ENCODE assay signal across 9 cellular contexts in the genomic region with DNA sequence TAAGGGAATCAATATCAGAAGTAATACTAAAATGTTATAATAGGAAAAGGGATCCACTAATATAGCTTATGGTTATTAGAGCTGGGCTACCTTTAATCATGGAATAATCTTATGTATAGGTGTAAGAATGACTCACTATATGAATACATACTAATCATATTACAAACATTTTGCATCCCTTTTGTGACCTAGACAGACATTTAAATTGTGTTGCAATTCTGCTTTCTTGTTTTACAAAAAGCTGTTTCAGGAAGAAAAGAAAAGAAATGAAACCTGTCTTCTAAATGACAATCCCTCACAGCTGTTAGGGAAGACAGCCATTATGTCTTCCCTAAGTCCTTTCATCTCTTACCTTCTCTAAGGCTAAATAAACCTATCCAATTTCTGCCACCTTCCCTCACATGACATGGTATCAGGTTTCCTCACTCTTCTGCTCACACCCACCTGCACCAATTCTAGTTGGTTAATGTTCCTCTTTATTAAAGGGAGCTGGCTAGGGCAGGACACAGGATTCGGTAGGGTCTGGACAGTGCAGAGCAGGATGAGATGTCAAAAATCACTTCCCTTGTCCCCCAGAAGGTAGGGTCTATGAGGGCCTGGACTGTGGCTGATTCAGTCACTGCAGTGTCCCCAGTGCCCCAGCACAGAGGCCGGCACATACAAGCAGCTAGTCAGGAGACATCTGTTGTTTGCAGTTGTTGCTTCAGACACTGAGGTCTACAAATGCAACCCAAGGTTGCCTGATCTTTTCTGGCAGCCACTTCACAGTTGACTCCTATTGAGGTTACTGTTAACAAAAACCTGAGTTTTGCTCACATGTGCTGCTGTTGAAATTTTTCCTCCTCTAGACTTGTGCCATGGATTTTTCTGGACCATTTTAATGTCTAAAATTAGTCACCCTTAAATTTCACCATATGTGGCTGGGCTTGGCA. TPM values are rescaled to one million over a fixed set of nuclear protein-coding genes. Genes with fewer than 3 reads are reported as not detected.
A peak's percentile ranks its signal among the peaks of the same experiment; 100 is the strongest.
DNase-seq lines count a peak whose midpoint lies in the region; ATAC-seq, FAIRE-seq and TF ChIP-seq lines count a peak whose summit lies in the region.
"Had no signal": no experiment of that assay in that cellular context is flagged by ENCODE, and none has a peak within 500 bp of the region (broad histone marks: within the 10 kb centered on the region; RNA-seq: fewer than 3 reads in every experiment).

No MANE protein-coding gene starts in this region.

- H3K4me1 ChIP-seq in adrenal gland (replicated peaks in 1 of 2), result peaks cover 8 to 48% of the 10 kb centered on the region in 2 donors

- H3K27me3 ChIP-seq in adrenal gland, result no peaks in the 10 kb centered on the region

- H3K27ac ChIP-seq in adrenal gland, result peak overlapping the region in 4 of 5 donors; percentile 5 to 79 (median 54)

- peaks cover 17% of the 10 kb centered on the region for H3K36me3 Mint-ChIP-seq in nephron (ENCODE audit: low read depth)
- H3K36me3 Mint-ChIP-seq in stimulated activated naive B cell treated with anti-CD40 and anti-IgM and Interleukin-4, amounts not matched to agents 10 μg/mL and 1 μg/mL and 100 μg/mL, for 72 hours, result peaks cover 0 to 16% of the 10 kb centered on the region in 2 donors

- FAIRE-seq in GM12891 (lab: Jason Lieb, UNC), result peak; percentile 20
- FAIRE-seq: GM18507 had no signal

- no peak for TF ChIP-seq POLR2A in GM12891 (IDR thresholded peaks at IDR 0.05; ENCODE audit: low read depth, low read length)
- peak in 1 of 2 donors; percentile 56 for TF ChIP-seq POLR2A in adrenal gland (IDR thresholded peaks at IDR 0.05)

- no peak overlapping the region for H3K4me3 ChIP-seq in adrenal gland

- no peaks in the 10 kb centered on the region for H3K27me3 Mint-ChIP-seq in nephron (ENCODE audit: low read depth)
- H3K27me3 Mint-ChIP-seq in stimulated activated naive B cell treated with anti-CD40 and anti-IgM and Interleukin-4, amounts not matched to agents 10 μg/mL and 1 μg/mL and 100 μg/mL, for 72 hours, result no peaks in the 10 kb centered on the region

- peaks cover 45% of the 10 kb centered on the region for H3K4me1 Mint-ChIP-seq in nephron
- peaks cover 16 to 45% of the 10 kb centered on the region in 2 donors for H3K4me1 Mint-ChIP-seq in stimulated activated naive B cell treated with anti-CD40 and anti-IgM and Interleukin-4, amounts not matched to agents 10 μg/mL and 1 μg/mL and 100 μg/mL, for 72 hours

- H3K27ac Mint-ChIP-seq in nephron, result peak overlapping the region; percentile 46 to 76 (median 68)
- H3K27ac Mint-ChIP-seq in stimulated activated naive B cell treated with anti-CD40 and anti-IgM and Interleukin-4, amounts not matched to agents 10 μg/mL and 1 μg/mL and 100 μg/mL, for 72 hours, result no peak overlapping the region

- no peaks in the 10 kb centered on the region for H3K36me3 ChIP-seq in adrenal gland (replicated peaks in 1 of 2)

- peak overlapping the region in 2 of 3 experiments; percentile 1 to 48 for H3K4me3 Mint-ChIP-seq in nephron
- no peak overlapping the region for H3K4me3 Mint-ChIP-seq in stimulated activated naive B cell treated with anti-CD40 and anti-IgM and Interleukin-4, amounts not matched to agents 10 μg/mL and 1 μg/mL and 100 μg/mL, for 72 hours

- H3K9me3 ChIP-seq in adrenal gland (replicated peaks in 1 of 3), result no peaks in the 10 kb centered on the region

- DNase-seq in GM12891 (ENCODE audit: insufficient read length, low spot score) (no peak), NCI-H187 (lab: John Stamatoyannopoulos, UW) (peak; percentile 17 to 27), adrenal gland (peak; percentile 26 to 83 (median 77)), globus pallidus (ENCODE audit: low spot score) (no peak), GDM1 (lab: John Stamatoyannopoulos, UW) (no peak), nucleus accumbens (lab: John Stamatoyannopoulos, UW) (no peak)
- DNase-seq in stimulated activated naive B cell treated with anti-CD40 and anti-IgM and Interleukin-4, amounts not matched to agents 10 μg/mL and 1 μg/mL and 100 μg/mL, for 72 hours, result no peak

- intact Hi-C loops in adrenal gland (cut with DNase I), result loop anchor here in 1 of 2 donors (10.0 kb wide), 1 partner anchor 67 kb away; the partner anchor contains the start of gene PCNX4

- WGBS in adrenal gland, 4 donors, result 48 to 56% (median 52%) methylated on average over 2 of the region's 2 CpGs

- no peaks in the 10 kb centered on the region for H3K9me3 Mint-ChIP-seq in nephron
- H3K9me3 Mint-ChIP-seq in stimulated activated naive B cell treated with anti-CD40 and anti-IgM and Interleukin-4, amounts not matched to agents 10 μg/mL and 1 μg/mL and 100 μg/mL, for 72 hours, result no peaks in the 10 kb centered on the region

- ATAC-seq in stimulated activated naive B cell treated with anti-CD40 and anti-IgM and Interleukin-4, amounts not matched to agents 10 μg/mL and 1 μg/mL and 100 μg/mL, for 72 hours (replicated peaks), result no peak

- no peak for TF ChIP-seq CTCF in adrenal gland (IDR thresholded peaks at IDR 0.05)
- TF ChIP-seq CTCF in nephron (IDR thresholded peaks at IDR 0.05; ENCODE audit: unreplicated experiment in 3 of 3), result no peak

TF ChIP-seq in GM12891, 5 proteins besides CTCF, POLR2A, EP300 and RAD21:
- no peak for TF ChIP-seq POLR2AphosphoS5 (IDR thresholded peaks at IDR 0.05; ENCODE audit: low read depth, low read length)

RNA-seq across cellular contexts. Expression of gene DHRS7, which starts 3.8 kb away (rescaled TPM):
- 60.9 TPM for polyA plus RNA-seq in GM12891 (2012; ENCODE audit: low read depth, missing spikeins)
- 100 to 1,000 TPM in 7 of 8 donors, 10 to 100 TPM in 1; 97.5 to 248 (median 168) TPM for total RNA-seq in adrenal gland
- polyA plus RNA-seq in adrenal gland, result 100 to 1,000 TPM in 1 of 3 donors, 10 to 100 TPM in 2; 41.3 to 134 (median 80.5) TPM

Comparison
In these comparisons a context has a peak if more than half of its experiments do, and no peak if none do; other contexts are left out.
1. DNase-seq: peak in NCI-H187 (2 of 2) and adrenal gland (7 of 7); none in GM12891 (single experiment), globus pallidus (single experiment), stimulated activated naive B cell treated with anti-CD40 and anti-IgM and Interleukin-4, amounts not matched to agents 10 μg/mL and 1 μg/mL and 100 μg/mL, for 72 hours (single experiment), GDM1 (single experiment) and nucleus accumbens (0 of 56).
2. H3K4me3 Mint-ChIP-seq: peak in nephron (2 of 3); none in stimulated activated naive B cell treated with anti-CD40 and anti-IgM and Interleukin-4, amounts not matched to agents 10 μg/mL and 1 μg/mL and 100 μg/mL, for 72 hours (0 of 2).